33 cellular contexts compared by ENCODE assay signal in the genomic region with DNA sequence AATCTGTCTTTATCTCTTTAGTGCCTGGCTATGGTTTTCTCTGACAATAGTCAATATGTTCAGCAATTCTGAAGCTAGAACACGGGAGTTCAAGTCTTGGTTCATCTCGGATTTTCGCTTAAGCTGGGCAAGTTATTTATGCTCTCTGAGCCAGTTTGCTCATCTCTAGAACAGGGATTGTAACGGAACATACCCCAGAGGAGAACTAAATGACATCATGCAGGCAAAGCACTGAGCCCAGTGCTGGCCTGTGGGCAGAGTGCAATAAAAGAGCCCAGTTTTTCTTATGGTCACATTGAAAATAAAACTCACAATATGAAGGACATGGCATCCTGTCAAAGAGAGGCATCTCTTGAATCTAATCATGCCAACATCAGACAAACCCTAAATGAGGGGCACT.
"Had no signal": no experiment of that assay in that cellular context is flagged by ENCODE, and none has a peak within 500 bp of the region (broad histone marks: within the 10 kb centered on the region; RNA-seq: fewer than 3 reads in every experiment).

No MANE protein-coding gene starts in this region.

- H3K36me3 Mint-ChIP-seq: activated naive CD4-positive, alpha-beta T cell treated with anti-CD3 and anti-CD28 coated beads, Interleukin-2, amount 50 U/mL, for 72 hours; WTC11 had no signal

- H3K4me3 Mint-ChIP-seq: activated CD4-positive, alpha-beta T cell treated with anti-CD3 and anti-CD28 coated beads for 36 hours; activated CD4-positive, alpha-beta T cell treated with anti-CD3 and anti-CD28 coated beads, Interleukin-2, amount 10 ng/mL, durations not matched to agents 7 days and 5 days; activated naive CD4-positive, alpha-beta T cell treated with anti-CD3 and anti-CD28 coated beads for 36 hours; activated T-cell treated with anti-CD3 and anti-CD28 coated beads, Interleukin-2, amount 50 U/mL, for 4 hours; activated T-helper 1 cell treated with anti-CD3 and anti-CD28 coated beads, Interleukin-12 subunit alpha, Interleukin-12 subunit beta, Interleukin-2, Interleukin-4 antibody, amounts not matched to agents 30 ng/mL and 10 ng/mL and 1 ng/mL, durations not matched to agents 14 hours and 24 hours and 36 hours; T-helper 1 cell treated with Interleukin-12 subunit alpha and Interleukin-12 subunit beta and Interleukin-4 antibody, amounts not matched to agents 30 μg/mL and 1 μg/mL, for 36 hours; T-helper 2 cell treated with Interferon-gamma antibody and Interleukin-4, amounts not matched to agents 5 μg/mL and 100 μg/mL, for 36 hours; WTC11 had no signal

- H3K9me3 Mint-ChIP-seq: activated CD4-positive, alpha-beta T cell treated with anti-CD3 and anti-CD28 coated beads, Interleukin-2, amount 10 ng/mL, durations not matched to agents 7 days and 5 days; activated T-cell treated with anti-CD3 and anti-CD28 coated beads, Interleukin-2, amount 50 U/mL, for 4 hours; activated T-helper 1 cell treated with anti-CD3 and anti-CD28 coated beads, Interleukin-12 subunit alpha, Interleukin-12 subunit beta, Interleukin-2, Interleukin-4 antibody, amounts not matched to agents 30 ng/mL and 10 ng/mL and 1 ng/mL, durations not matched to agents 14 hours and 24 hours and 36 hours; T-helper 1 cell treated with Interleukin-12 subunit alpha and Interleukin-12 subunit beta and Interleukin-4 antibody, amounts not matched to agents 30 μg/mL and 1 μg/mL, for 36 hours; T-helper 2 cell treated with Interferon-gamma antibody and Interleukin-4, amounts not matched to agents 5 μg/mL and 100 μg/mL, for 36 hours had no signal

- H3K36me3 ChIP-seq: adrenal gland, brain microvascular endothelial cell, Peyer's patch, SJSA1 had no signal

- H3K9ac ChIP-seq: KMS-11, SK-N-SH had no signal

- H3K27me3 Mint-ChIP-seq: activated CD4-positive, alpha-beta T cell treated with anti-CD3 and anti-CD28 coated beads for 36 hours had no signal

- H3K27me3 ChIP-seq: adrenal gland, brain microvascular endothelial cell, Peyer's patch had no signal

- H3K27ac ChIP-seq: brain microvascular endothelial cell, KMS-11, Peyer's patch, SJSA1 had no signal

- H3K9me3 ChIP-seq: adrenal gland, Peyer's patch, SJSA1, SK-N-SH had no signal

- H3K4me2 ChIP-seq: KMS-11, SK-N-SH had no signal

- ATAC-seq: activated CD4-positive, alpha-beta T cell treated with anti-CD3 and anti-CD28 coated beads for 36 hours; activated CD4-positive, CD25-positive, alpha-beta regulatory T cell treated with anti-CD3 and anti-CD28 coated beads, Interleukin-2, amount 50 U/mL, for 24 hours; activated naive CD4-positive, alpha-beta T cell treated with anti-CD3 and anti-CD28 coated beads, Interleukin-2, amount 50 U/mL, for 72 hours; activated T-cell treated with anti-CD3 and anti-CD28 coated beads, Interleukin-2, amount 50 U/mL, for 4 hours; WTC11 had no signal

- H3K4me3 ChIP-seq: adrenal gland, Peyer's patch, SJSA1 had no signal

- H3K27ac Mint-ChIP-seq: activated CD4-positive, alpha-beta T cell treated with anti-CD3 and anti-CD28 coated beads for 36 hours; activated CD4-positive, alpha-beta T cell treated with anti-CD3 and anti-CD28 coated beads, Interleukin-2, amount 10 ng/mL, durations not matched to agents 7 days and 5 days; activated naive CD4-positive, alpha-beta T cell treated with anti-CD3 and anti-CD28 coated beads for 36 hours; activated naive CD4-positive, alpha-beta T cell treated with anti-CD3 and anti-CD28 coated beads, Interleukin-2, amount 50 U/mL, for 72 hours; activated T-helper 1 cell treated with anti-CD3 and anti-CD28 coated beads, Interleukin-12 subunit alpha, Interleukin-12 subunit beta, Interleukin-2, Interleukin-4 antibody, amounts not matched to agents 30 ng/mL and 10 ng/mL and 1 ng/mL, durations not matched to agents 14 hours and 24 hours and 36 hours; T-helper 1 cell treated with Interleukin-12 subunit alpha and Interleukin-12 subunit beta and Interleukin-4 antibody, amounts not matched to agents 30 μg/mL and 1 μg/mL, for 36 hours; T-helper 2 cell treated with Interferon-gamma antibody and Interleukin-4, amounts not matched to agents 5 μg/mL and 100 μg/mL, for 36 hours; WTC11 had no signal

- DNase-seq: activated CD4-positive, alpha-beta T cell treated with anti-CD3 and anti-CD28 coated beads for 36 hours; activated CD4-positive, alpha-beta T cell treated with anti-CD3 and anti-CD28 coated beads, Interleukin-2, amount 10 ng/mL, durations not matched to agents 7 days and 5 days; activated CD4-positive, alpha-beta T cell treated with anti-CD3 and anti-CD28 coated beads, Interleukin-2, amount 50 U/mL, for 48 hours; activated CD8-positive, alpha-beta memory T cell treated with anti-CD3 and anti-CD28 coated beads, Interleukin-2, amount 50 U/mL, for 4 hours; activated gamma-delta T cell treated with Interleukin-2 at 50 U/mL for 16 hours; activated naive CD4-positive, alpha-beta T cell treated with anti-CD3 and anti-CD28 coated beads for 36 hours; activated T-cell treated with anti-CD3 and anti-CD28 coated beads for 4 hours; activated T-cell treated with anti-CD3 and anti-CD28 coated beads, Interleukin-2, amount 50 U/mL, for 4 hours; adrenal gland; brain microvascular endothelial cell; MM.1S; MV-4-11; NCI-H1417 treated with DMSO at 0.1 percent for 48 hours; NCI-H187 treated with DMSO at 0.1 percent for 48 hours; NCI-H2081; NCI-H2171 treated with DMSO at 0.1 percent for 48 hours; NCI-H2227 treated with DMSO at 0.1 percent for 48 hours; NCI-H446; NCI-H510A treated with DMSO at 0.1 percent for 48 hours; NCI-H526 treated with DMSO at 0.1 percent for 48 hours; NCI-H774; Peyer's patch; RPMI8226; SHP77 treated with DMSO at 0.1 percent for 48 hours; SK-N-SH had no signal

- H3K4me1 Mint-ChIP-seq: activated CD4-positive, alpha-beta T cell treated with anti-CD3 and anti-CD28 coated beads for 36 hours; activated CD4-positive, alpha-beta T cell treated with anti-CD3 and anti-CD28 coated beads, Interleukin-2, amount 10 ng/mL, durations not matched to agents 7 days and 5 days; WTC11 had no signal

- H3K4me1 ChIP-seq: adrenal gland, Peyer's patch had no signal
